In genomic region chr1:200802865-200803512, GRCh38 we compare ENCODE assay signal across 8 cellular contexts.
DNase-seq lines count a peak whose midpoint lies in the region; ATAC-seq, FAIRE-seq and TF ChIP-seq lines count a peak whose summit lies in the region.

No MANE protein-coding gene starts in this region.

- H2BK15ac ChIP-seq in H1 (ENCODE audit: low read length) (no peak overlapping the region), mesenchymal stem cell (ENCODE audit: low read depth, poor library complexity, severe bottlenecking) (no peak overlapping the region)

- H2BK12ac ChIP-seq in H1 (ENCODE audit: low read depth, low read length) (no peak overlapping the region), mesenchymal stem cell (ENCODE audit: low read length in 2 of 2) (no peak overlapping the region)

- peak; percentile 74 for ATAC-seq in GM19025 (IDR thresholded peaks at IDR 0.05; ENCODE audit: low read depth, unreplicated experiment)
- peak; percentile 83 for ATAC-seq in activated CD8-positive, alpha-beta T cell treated with anti-CD3 and anti-CD28 coated beads for 36 hours

- 0 out of 7 replicates have a peak, but pooled peaks cover 0 to 2% (median 0%) of the 10 kb centered on the region in 4 experiments for H3K4me1 ChIP-seq in H1 (replicated peaks in 1 of 4; ENCODE audit: control insufficient read depth in 3 of 4, insufficient read depth in 4 of 4, low read length in 3 of 4)
- no peaks in the 10 kb centered on the region for H3K4me1 ChIP-seq in mesenchymal stem cell (ENCODE audit: control insufficient read depth, insufficient read depth, low read depth, low read length)

- H2BK5ac ChIP-seq in H1 (ENCODE audit: low read depth, low read length): no peak overlapping the region
- H2BK5ac ChIP-seq in mesenchymal stem cell (ENCODE audit: low read depth, low read length, poor library complexity, severe bottlenecking): no peak overlapping the region

- H3K4me3 ChIP-seq in HL-60 (replicated peaks; ENCODE audit: insufficient read depth, low read length) (no peak overlapping the region), H1 (ENCODE audit: extremely low read depth in 1 of 4, insufficient read depth in 2 of 4, low read depth in 3 of 4, low read length in 4 of 4) (peak overlapping the region in 1 of 4 experiments; percentile 21; a peak in 1 of 8 replicates), mesenchymal stem cell (ENCODE audit: insufficient read depth in 1 of 2, low read depth in 1 of 2, low read length in 2 of 2) (no peak overlapping the region)

- peak; percentile 90 to 92 for TF ChIP-seq RAD21 in H1 (IDR thresholded peaks at IDR 0.05 in 1 of 2, conservative IDR thresholded peaks at IDR 0.05 in 1 of 2; ENCODE audit: low read depth in 2 of 2, low read length in 2 of 2)

- no peaks in the 10 kb centered on the region for H3K9me3 ChIP-seq in H1 (ENCODE audit: insufficient read depth in 2 of 2, low read depth in 1 of 2, low read length in 1 of 2)
- no peaks in the 10 kb centered on the region for H3K9me3 ChIP-seq in mesenchymal stem cell (ENCODE audit: control insufficient read depth, low read length)

- H3K27me3 ChIP-seq in HL-60 (ENCODE audit: insufficient read depth, poor library complexity, severe bottlenecking) (no peaks in the 10 kb centered on the region), H1 (replicated peaks in 1 of 4; ENCODE audit: control insufficient read depth in 3 of 4, extremely low read depth in 1 of 4, insufficient read depth in 3 of 4, low read length in 3 of 4) (no peaks in the 10 kb centered on the region), mesenchymal stem cell (ENCODE audit: control insufficient read depth in 1 of 2, insufficient read depth in 1 of 2, low read length in 2 of 2) (no peaks in the 10 kb centered on the region)

- no peak overlapping the region for H2BK20ac ChIP-seq in H1 (ENCODE audit: low read length)

- no peaks in the 10 kb centered on the region for H3K36me3 Mint-ChIP-seq in activated CD8-positive, alpha-beta T cell treated with anti-CD3 and anti-CD28 coated beads for 36 hours (ENCODE audit: low read depth)

- H3K56ac ChIP-seq in H1 (replicated peaks; ENCODE audit: insufficient read length, low read depth, low read length): no peak overlapping the region

- H3K36me3 ChIP-seq in H1 (ENCODE audit: control insufficient read depth in 2 of 4, insufficient read depth in 4 of 4, low read length in 3 of 4): peaks cover 0 to 5% (median 4%) of the 10 kb centered on the region in 4 experiments; a peak in 4 of 8 replicates
- H3K36me3 ChIP-seq in mesenchymal stem cell (ENCODE audit: control insufficient read depth in 1 of 2, insufficient read depth in 2 of 2, low read depth in 1 of 2, low read length in 2 of 2): peaks cover 3 to 11% of the 10 kb centered on the region in 2 experiments

- no peak overlapping the region for H3K14ac ChIP-seq in H1 (ENCODE audit: insufficient read length)
- H3K14ac ChIP-seq in mesenchymal stem cell (ENCODE audit: low read length in 2 of 2): no peak overlapping the region

- H2AK5ac ChIP-seq in H1 (ENCODE audit: low read depth, low read length): no peak overlapping the region
- no peak overlapping the region for H2AK5ac ChIP-seq in mesenchymal stem cell (ENCODE audit: low read length, severe bottlenecking)

- H2BK120ac ChIP-seq in H1 (replicated peaks; ENCODE audit: low read depth, low read length): no peak overlapping the region
- no peak overlapping the region for H2BK120ac ChIP-seq in mesenchymal stem cell (ENCODE audit: low read depth, low read length)

- no peaks in the 10 kb centered on the region for H3K27me3 Mint-ChIP-seq in activated CD8-positive, alpha-beta T cell treated with anti-CD3 and anti-CD28 coated beads for 36 hours

- H3K79me1 ChIP-seq in H1 (ENCODE audit: low read depth, low read length): no peaks in the 10 kb centered on the region
- no peaks in the 10 kb centered on the region for H3K79me1 ChIP-seq in mesenchymal stem cell (replicated peaks; ENCODE audit: low read length, poor library complexity, severe bottlenecking)

- H3K4ac ChIP-seq in H1 (replicated peaks; ENCODE audit: insufficient read length, low read depth, low read length) (no peak overlapping the region), mesenchymal stem cell (ENCODE audit: low read depth in 1 of 2, low read length in 2 of 2) (no peak overlapping the region)

- H3K23ac ChIP-seq in H1 (ENCODE audit: insufficient read length): no peak overlapping the region
- H3K23ac ChIP-seq in mesenchymal stem cell (ENCODE audit: low read length in 2 of 2): no peak overlapping the region

- DNase-seq in AG08396 (ENCODE audit: low spot score) (peak; percentile 71), HL-60 (ENCODE audit: low read depth in 1 of 2, low spot score in 1 of 2) (peak; percentile 30 to 73), NCI-H82 (lab: John Stamatoyannopoulos, UW) (peak; percentile 92), H1 (ENCODE audit: low read depth in 1 of 2, low spot score in 2 of 2) (peak; percentile 84 to 87), mesenchymal stem cell (peak; percentile 81)
- DNase-seq in activated CD8-positive, alpha-beta T cell treated with anti-CD3 and anti-CD28 coated beads for 36 hours: peak; percentile 87
- peak; percentile 31 to 59 for DNase-seq in stimulated activated CD8-positive, alpha-beta memory T cell treated with anti-CD3 and anti-CD28 coated beads, Interleukin-2, amount 100 ng/mL, for 1 hour (ENCODE audit: low read depth in 2 of 2)

- H4K8ac ChIP-seq in H1 (ENCODE audit: extremely low read depth, insufficient read depth, low read length): no peak overlapping the region
- no peak overlapping the region for H4K8ac ChIP-seq in mesenchymal stem cell (ENCODE audit: low read length)

- H3K4me2 ChIP-seq in H1 (ENCODE audit: insufficient read depth in 1 of 2, low read depth in 2 of 2, low read length in 2 of 2) (no peak overlapping the region; a peak in 1 of 4 replicates), mesenchymal stem cell (ENCODE audit: low read length, poor library complexity, severe bottlenecking) (no peak overlapping the region)

- no peak overlapping the region for H3K27ac ChIP-seq in HL-60 (replicated peaks)
- H3K27ac ChIP-seq in H1 (ENCODE audit: low read depth, low read length): no peak overlapping the region
- no peak overlapping the region for H3K27ac ChIP-seq in mesenchymal stem cell (ENCODE audit: low read length, poor library complexity, severe bottlenecking)

- H2AFZ ChIP-seq in H1 (ENCODE audit: low read length): no peak overlapping the region
- H2AFZ ChIP-seq in mesenchymal stem cell (ENCODE audit: low read depth, low read length): no peak overlapping the region

- WGBS in H1 (ENCODE audit: extremely low coverage in 1 of 2, insufficient coverage in 1 of 2, insufficient read length in 1 of 2, insufficient replicate concordance in 2 of 2, low coverage in 1 of 2, low lambda C conversion rate in 2 of 2, missing lambda C conversion rate in 1 of 2), 2 experiments: 30% methylated on average over 2 of the region's 2 CpGs; no CpG with 5 or more reads in 1 of the 2 experiments
- WGBS in mesenchymal stem cell: 50% methylated on average over 2 of the region's 2 CpGs

- H3K4me3 Mint-ChIP-seq in activated CD8-positive, alpha-beta T cell treated with anti-CD3 and anti-CD28 coated beads for 36 hours: no peak overlapping the region

- H4K91ac ChIP-seq in H1 (replicated peaks; ENCODE audit: insufficient read length, low read length) (no peak overlapping the region), mesenchymal stem cell (ENCODE audit: low read length) (no peak overlapping the region)

- TF ChIP-seq EP300 in H1 (IDR thresholded peaks at IDR 0.05; ENCODE audit: borderline replicate concordance in 1 of 2, low read depth in 2 of 2, low read length in 2 of 2): no peak

- POLR2A ChIA-PET in activated CD8-positive, alpha-beta T cell treated with anti-CD3 and anti-CD28 coated beads for 36 hours (lab: Charles Lee): interaction anchor here (0.6 kb wide), 1 partner anchor 70 kb away, joined by 3 read pairs; no protein-coding TSS in a partner anchor
- POLR2A ChIA-PET in H1 (lab: Charles Lee; ENCODE audit: partially characterized antibody): interaction anchor here (0.6 kb wide), 2 partner anchors 10 to 181 kb away, joined by 3 read pairs; no protein-coding TSS in a partner anchor

- no peak overlapping the region for H3K27ac Mint-ChIP-seq in activated CD8-positive, alpha-beta T cell treated with anti-CD3 and anti-CD28 coated beads for 36 hours

- no peaks in the 10 kb centered on the region for H3K4me1 Mint-ChIP-seq in activated CD8-positive, alpha-beta T cell treated with anti-CD3 and anti-CD28 coated beads for 36 hours (ENCODE audit: low read depth)

- H4K20me1 ChIP-seq in H1 (replicated peaks in 1 of 2; ENCODE audit: control insufficient read depth in 1 of 2, insufficient read depth in 2 of 2, low read length in 2 of 2): no peaks in the 10 kb centered on the region

- intact Hi-C loops in activated CD8-positive, alpha-beta T cell treated with anti-CD3 and anti-CD28 coated beads for 36 hours (cut with micrococcal nuclease): loop anchor here (1.0 to 5.0 kb wide), 2 partner anchors 181 to 246 kb away; no protein-coding TSS in a partner anchor

- no peaks in the 10 kb centered on the region for H3K23me2 ChIP-seq in H1 (ENCODE audit: low read depth, low read length)

- peaks cover 0 to 23% of the 10 kb centered on the region in 2 experiments; a peak in 2 of 4 replicates for H3K79me2 ChIP-seq in H1 (ENCODE audit: control insufficient read depth in 1 of 2, insufficient read depth in 2 of 2, low read length in 2 of 2)

- TF ChIP-seq POLR2A in H1 (IDR thresholded peaks at IDR 0.05; ENCODE audit: control extremely low read depth in 1 of 2, low read depth in 2 of 2, low read length in 2 of 2): no peak

- CTCF ChIA-PET in activated CD8-positive, alpha-beta T cell treated with anti-CD3 and anti-CD28 coated beads for 36 hours (lab: Charles Lee): interaction anchor here (0.6 to 3.9 kb wide), 28 partner anchors 10 to 316 kb away, joined by 3 to 80 read pairs (median 4); partner anchors contain the start of genes DDX59 and KIF14
- CTCF ChIA-PET in H1 (lab: Charles Lee; ENCODE audit: partially characterized antibody): interaction anchor here (0.6 to 3.8 kb wide), 11 partner anchors 17 to 244 kb away, joined by 3 to 34 read pairs (median 4); partner anchors contain the start of genes CAMSAP2 and DDX59

- no peaks in the 10 kb centered on the region for H3K9me3 Mint-ChIP-seq in activated CD8-positive, alpha-beta T cell treated with anti-CD3 and anti-CD28 coated beads for 36 hours

- TF ChIP-seq CTCF in HL-60 (IDR thresholded peaks at IDR 0.05; ENCODE audit: insufficient read depth, low read length) (peak; percentile 84), H1 (IDR thresholded peaks at IDR 0.05; ENCODE audit: control extremely low read depth in 1 of 3, insufficient read depth in 1 of 3, low read depth in 1 of 3, low read length in 3 of 3) (peak; percentile 87 to 99 (median 90))
- TF ChIP-seq CTCF in activated CD8-positive, alpha-beta T cell treated with anti-CD3 and anti-CD28 coated beads for 36 hours (IDR thresholded peaks at IDR 0.05): peak; percentile 91

- H4K5ac ChIP-seq in H1 (ENCODE audit: insufficient read length, low read depth, low read length): no peak overlapping the region

- H3K9ac ChIP-seq in H1 (replicated peaks in 1 of 4; ENCODE audit: extremely low read depth in 1 of 4, low read depth in 3 of 4, low read length in 3 of 4) (no peak overlapping the region), mesenchymal stem cell (ENCODE audit: low read length) (peak overlapping the region; percentile 8)

- H3K18ac ChIP-seq in H1 (ENCODE audit: extremely low read depth, low read length) (no peak overlapping the region), mesenchymal stem cell (ENCODE audit: low read depth in 1 of 2, low read length in 2 of 2) (no peak overlapping the region)

- FAIRE-seq in H1 (lab: Jason Lieb, UNC): peak; percentile 96
